In the genomic region with DNA sequence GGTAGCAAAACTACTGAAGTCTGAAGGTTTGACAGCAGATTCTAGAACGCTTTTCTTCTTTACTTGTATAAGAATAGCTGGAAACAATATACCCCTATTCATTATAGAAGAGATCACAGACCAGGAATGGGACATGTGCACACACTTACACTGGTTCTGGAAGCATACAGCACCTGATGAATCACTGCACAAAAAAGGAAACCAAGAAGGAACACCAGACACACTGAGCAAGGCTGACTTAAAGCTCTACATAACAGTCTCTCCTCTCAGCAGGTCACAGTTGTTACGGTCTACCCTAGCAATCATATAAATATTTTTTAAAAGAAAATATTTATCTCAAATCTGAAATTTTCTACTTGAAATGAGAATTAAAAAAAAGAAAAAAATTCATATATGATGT, we compare ENCODE assay signal across 18 cellular contexts. TPM values are rescaled to one million over a fixed set of nuclear protein-coding genes. Genes with fewer than 3 reads are reported as not detected.
DNase-seq lines count a peak whose midpoint lies in the region; ATAC-seq and TF ChIP-seq lines count a peak whose summit lies in the region.
"Had no signal": no experiment of that assay in that cellular context is flagged by ENCODE, and none has a peak within 500 bp of the region (broad histone marks: within the 10 kb centered on the region; RNA-seq: fewer than 3 reads in every experiment).

No MANE protein-coding gene starts in this region.

- DNase-seq in AG10803 (ENCODE audit: low read depth) = peak; percentile 56
- peak; percentile 71 for DNase-seq in LHCN-M2 (ENCODE audit: low read depth)
- peak; percentile 22 to 69 for DNase-seq in cardiac fibroblast (ENCODE audit: low read depth in 2 of 2)
- no peak for DNase-seq in left lung
- DNase-seq in Karpas-422 = no peak
- no peak for DNase-seq in amniotic stem cell (lab: John Stamatoyannopoulos, UW)
- no peak for DNase-seq in T-helper 2 cell treated with Interferon-gamma antibody and Interleukin-4, amounts not matched to agents 5 μg/mL and 100 μg/mL, for 36 hours (ENCODE audit: low spot score)
- no peak for DNase-seq in OCI-M2 (lab: John Stamatoyannopoulos, UW; ENCODE audit: unreplicated experiment)
- DNase-seq: activated CD8-positive, alpha-beta memory T cell treated with anti-CD3 and anti-CD28 coated beads, Interleukin-2, amount 10 ng/mL, durations not matched to agents 7 days and 5 days; activated naive CD4-positive, alpha-beta T cell treated with anti-CD3 and anti-CD28 coated beads for 36 hours; colonic mucosa; esophagus squamous epithelium; NCI-H2029; NCI-H774; upper lobe of left lung had no signal

- peaks cover 69% of the 10 kb centered on the region for H4K20me1 ChIP-seq in Karpas-422 (ENCODE audit: insufficient read depth, low read depth, low read length)

- H3K4me2 ChIP-seq in Karpas-422 (ENCODE audit: low read depth, low read length, poor library complexity, severe bottlenecking) = no peak overlapping the region
- H3K4me2 ChIP-seq: KMS-11 had no signal

- peak; percentile 27 for ATAC-seq in left lung
- ATAC-seq: activated CD8-positive, alpha-beta memory T cell treated with anti-CD3 and anti-CD28 coated beads, Interleukin-2, amount 10 ng/mL, durations not matched to agents 7 days and 5 days had no signal

- no peaks in the 10 kb centered on the region for H3K9me2 ChIP-seq in Karpas-422 (replicated peaks; ENCODE audit: insufficient read depth, low read length)

- H3K27me3 Mint-ChIP-seq in T-helper 2 cell treated with Interferon-gamma antibody and Interleukin-4, amounts not matched to agents 5 μg/mL and 100 μg/mL, for 36 hours (ENCODE audit: low read depth) = no peaks in the 10 kb centered on the region
- H3K27me3 Mint-ChIP-seq: activated CD8-positive, alpha-beta memory T cell treated with anti-CD3 and anti-CD28 coated beads, Interleukin-2, amount 10 ng/mL, durations not matched to agents 7 days and 5 days; progenitor cell of endocrine pancreas had no signal

- H3K36me3 Mint-ChIP-seq in T-helper 2 cell treated with Interferon-gamma antibody and Interleukin-4, amounts not matched to agents 5 μg/mL and 100 μg/mL, for 36 hours (ENCODE audit: low read depth) = no peaks in the 10 kb centered on the region

- peaks cover 2% of the 10 kb centered on the region for H3K4me1 Mint-ChIP-seq in T-helper 2 cell treated with Interferon-gamma antibody and Interleukin-4, amounts not matched to agents 5 μg/mL and 100 μg/mL, for 36 hours (ENCODE audit: low read depth)

- H3K4me1 ChIP-seq in left lung (peaks cover 11 to 56% of the 10 kb centered on the region in 2 donors), Karpas-422 (ENCODE audit: low read length) (no peaks in the 10 kb centered on the region)
- H3K4me1 ChIP-seq: colonic mucosa had no signal

- H3K27me3 ChIP-seq in left lung (no peaks in the 10 kb centered on the region), Karpas-422 (ENCODE audit: low read length) (no peaks in the 10 kb centered on the region)
- H3K27me3 ChIP-seq: colonic mucosa, esophagus squamous epithelium, SJSA1, upper lobe of left lung had no signal

- TF ChIP-seq CTCF in AG10803 (conservative IDR thresholded peaks at IDR 0.05; ENCODE audit: low read length) (no peak), cardiac fibroblast (IDR thresholded peaks at IDR 0.05; ENCODE audit: low read depth, low read length) (no peak), left lung (IDR thresholded peaks at IDR 0.05) (no peak)

- peaks cover 2% of the 10 kb centered on the region; the same call in 1 of the 2 replicates for H3K79me2 ChIP-seq in Karpas-422 (ENCODE audit: low read length)

- intact Hi-C loops in left lung (cut with DNase I) = no loop called here

- H3K9me3 Mint-ChIP-seq in T-helper 2 cell treated with Interferon-gamma antibody and Interleukin-4, amounts not matched to agents 5 μg/mL and 100 μg/mL, for 36 hours = no peaks in the 10 kb centered on the region
- H3K9me3 Mint-ChIP-seq: activated naive CD4-positive, alpha-beta T cell treated with anti-CD3 and anti-CD28 coated beads for 36 hours had no signal

- no peak overlapping the region for H3K9ac ChIP-seq in Karpas-422 (ENCODE audit: low read length)
- H3K9ac ChIP-seq: KMS-11 had no signal

- no peak overlapping the region for H3K4me3 Mint-ChIP-seq in T-helper 2 cell treated with Interferon-gamma antibody and Interleukin-4, amounts not matched to agents 5 μg/mL and 100 μg/mL, for 36 hours
- H3K4me3 Mint-ChIP-seq: activated CD8-positive, alpha-beta memory T cell treated with anti-CD3 and anti-CD28 coated beads, Interleukin-2, amount 10 ng/mL, durations not matched to agents 7 days and 5 days; activated naive CD4-positive, alpha-beta T cell treated with anti-CD3 and anti-CD28 coated beads for 36 hours had no signal

- no peak overlapping the region for H3K27ac ChIP-seq in left lung
- no peak overlapping the region for H3K27ac ChIP-seq in Karpas-422 (ENCODE audit: low read length)
- H3K27ac ChIP-seq: colonic mucosa, esophagus squamous epithelium, KMS-11, SJSA1, upper lobe of left lung had no signal

- no peak overlapping the region for H3K27ac Mint-ChIP-seq in T-helper 2 cell treated with Interferon-gamma antibody and Interleukin-4, amounts not matched to agents 5 μg/mL and 100 μg/mL, for 36 hours
- H3K27ac Mint-ChIP-seq: activated CD8-positive, alpha-beta memory T cell treated with anti-CD3 and anti-CD28 coated beads, Interleukin-2, amount 10 ng/mL, durations not matched to agents 7 days and 5 days; activated naive CD4-positive, alpha-beta T cell treated with anti-CD3 and anti-CD28 coated beads for 36 hours; progenitor cell of endocrine pancreas had no signal

- H3K9me3 ChIP-seq in left lung (no peaks in the 10 kb centered on the region), Karpas-422 (ENCODE audit: low read length) (no peaks in the 10 kb centered on the region)
- H3K9me3 ChIP-seq: colonic mucosa, esophagus squamous epithelium, SJSA1, upper lobe of left lung had no signal

- H3K4me3 ChIP-seq in AG10803 (ENCODE audit: low read length) = no peak overlapping the region
- no peak overlapping the region for H3K4me3 ChIP-seq in cardiac fibroblast (replicated peaks in 1 of 2; ENCODE audit: low read depth in 2 of 2, low read length in 2 of 2)
- H3K4me3 ChIP-seq in left lung = no peak overlapping the region
- no peak overlapping the region for H3K4me3 ChIP-seq in Karpas-422 (ENCODE audit: low read length)
- H3K4me3 ChIP-seq: colonic mucosa, esophagus squamous epithelium, SJSA1, upper lobe of left lung had no signal

- no peak overlapping the region for H2AFZ ChIP-seq in Karpas-422 (ENCODE audit: low read length)

- H3K36me3 ChIP-seq in left lung (no peaks in the 10 kb centered on the region), Karpas-422 (ENCODE audit: insufficient read depth, low read length) (no peaks in the 10 kb centered on the region)
- H3K36me3 ChIP-seq: colonic mucosa, esophagus squamous epithelium, SJSA1, upper lobe of left lung had no signal

RNA-seq across cellular contexts. Expression of a gene that starts 13.5 kb away (rescaled TPM):
- total RNA-seq in LHCN-M2 (2014; rRNA removed) (467 and 521 TPM in 2 replicates), left lung (10 to 100 TPM; 29.4 to 54.0 TPM)
- 134 TPM for polyA plus RNA-seq in LHCN-M2 (2012)
- total RNA-seq in Karpas-422 (2014; rRNA removed; shearing (Covaris generic); ENCODE audit: low replicate concordance) = 5.0 and 24.7 TPM in 2 replicates

Comparison
In these comparisons a context has a peak if more than half of its experiments do, and no peak if none do; other contexts are left out.
1. DNase-seq: peak in AG10803 (single experiment), LHCN-M2 (single experiment) and cardiac fibroblast (2 of 2); none in left lung (0 of 2), Karpas-422 (single experiment), amniotic stem cell (single experiment), T-helper 2 cell treated with Interferon-gamma antibody and Interleukin-4, amounts not matched to agents 5 μg/mL and 100 μg/mL, for 36 hours (single experiment) and OCI-M2 (single experiment).